In the genomic region with DNA sequence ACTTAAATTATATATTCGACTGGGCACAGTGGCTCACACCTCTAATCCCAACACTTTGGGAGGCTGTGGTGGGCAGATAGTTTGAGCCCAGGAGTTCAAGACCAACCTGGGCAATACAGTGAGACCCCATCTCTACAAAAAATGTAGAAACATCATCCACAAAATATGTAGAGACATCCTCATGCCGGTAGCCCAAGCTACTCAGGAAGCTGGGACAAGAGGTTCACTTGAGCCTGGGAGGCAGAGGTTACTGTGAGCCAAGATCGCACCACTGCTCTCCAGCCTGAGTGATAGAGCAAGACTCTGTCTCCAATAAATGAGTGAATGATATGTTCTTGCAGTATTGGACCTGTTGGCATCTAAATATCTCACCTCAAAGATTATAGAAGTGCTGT, we compare ENCODE assay signal across 15 cellular contexts. TPM values are rescaled to one million over a fixed set of nuclear protein-coding genes. Genes with fewer than 3 reads are reported as not detected.
A peak's percentile ranks its signal among the peaks of the same experiment; 100 is the strongest.
DNase-seq lines count a peak whose midpoint lies in the region; ATAC-seq and TF ChIP-seq lines count a peak whose summit lies in the region.
"Had no signal": no experiment of that assay in that cellular context is flagged by ENCODE, and none has a peak within 500 bp of the region (broad histone marks: within the 10 kb centered on the region; RNA-seq: fewer than 3 reads in every experiment).

No MANE protein-coding gene starts in this region.

- TF ChIP-seq CTCF in Caco-2 (IDR thresholded peaks at IDR 0.05; ENCODE audit: insufficient read depth in 1 of 2, low read depth in 1 of 2, low read length in 1 of 2, severe bottlenecking in 1 of 2, unreplicated experiment in 1 of 2) (no peak), body of pancreas (IDR thresholded peaks at IDR 0.05) (no peak), foreskin fibroblast (IDR thresholded peaks at IDR 0.05; ENCODE audit: low read depth, low read length) (no peak)

- peak overlapping the region; percentile 64 for H3K4me2 ChIP-seq in skeletal muscle satellite cell (ENCODE audit: low read length)

- peaks cover 10% of the 10 kb centered on the region; the same call in 1 of the 2 replicates for H3K9me3 ChIP-seq in Caco-2
- H3K9me3 ChIP-seq in body of pancreas, result no peaks in the 10 kb centered on the region
- H3K9me3 ChIP-seq in skeletal muscle satellite cell (replicated peaks; ENCODE audit: low read length), result no peaks in the 10 kb centered on the region
- H3K9me3 ChIP-seq: adrenal gland had no signal

- no peaks in the 10 kb centered on the region for H3K36me3 ChIP-seq in Caco-2 (ENCODE audit: control insufficient read depth, insufficient read depth, low read length)
- no peaks in the 10 kb centered on the region for H3K36me3 ChIP-seq in body of pancreas (replicated peaks in 1 of 2; ENCODE audit: insufficient read depth in 1 of 2, low read depth in 2 of 2)
- no peaks in the 10 kb centered on the region for H3K36me3 ChIP-seq in skeletal muscle satellite cell (ENCODE audit: insufficient read depth, low read length)
- H3K36me3 ChIP-seq: adrenal gland had no signal

- no peak for TF ChIP-seq POLR2A in body of pancreas (IDR thresholded peaks at IDR 0.05)

- peak overlapping the region; percentile 28 to 84 (median 73) for H3K27ac ChIP-seq in body of pancreas

- peaks cover 9% of the 10 kb centered on the region for H3K9me3 Mint-ChIP-seq in Caco-2 (ENCODE audit: unreplicated experiment)
- peaks cover 5 to 13% of the 10 kb centered on the region in 2 donors for H3K9me3 Mint-ChIP-seq in stimulated activated naive CD8-positive, alpha-beta T cell treated with anti-CD3 and anti-CD28 coated beads, Interleukin-15, amount 100 ng/mL, for 72 hours
- H3K9me3 Mint-ChIP-seq: dendritic cell treated with granulocyte-macrophage colony-stimulating factor and Interleukin-4, amounts not matched to agents 40 ng/mL and 50 ng/mL, for 4 days had no signal

- TSS peak; percentile 90 for BruUV-seq in Caco-2 (replicated peaks; lab: Mats Ljungman, UMichigan)

- H3K4me1 Mint-ChIP-seq in Caco-2 (ENCODE audit: low read depth, unreplicated experiment), result peaks cover 45% of the 10 kb centered on the region
- H3K4me1 Mint-ChIP-seq in stimulated activated naive CD8-positive, alpha-beta T cell treated with anti-CD3 and anti-CD28 coated beads, Interleukin-15, amount 100 ng/mL, for 72 hours, result peaks cover 5% of the 10 kb centered on the region

- intact Hi-C loops in Caco-2 (cut with micrococcal nuclease; ENCODE audit: unreplicated experiment), result no loop called here
- intact Hi-C loops in body of pancreas (cut with DNase I), result no loop called here

- H3K36me3 Mint-ChIP-seq in Caco-2 (ENCODE audit: insufficient read depth, unreplicated experiment), result peaks cover 34% of the 10 kb centered on the region

- H3K27me3 ChIP-seq in Caco-2 (replicated peaks; ENCODE audit: control insufficient read depth, insufficient read depth, low read length) (no peaks in the 10 kb centered on the region), body of pancreas (no peaks in the 10 kb centered on the region), skeletal muscle satellite cell (ENCODE audit: control insufficient read depth, insufficient read depth, low read length) (no peaks in the 10 kb centered on the region)
- H3K27me3 ChIP-seq: adrenal gland had no signal

- H3K9ac ChIP-seq in skeletal muscle satellite cell (ENCODE audit: low read depth, low read length), result peak overlapping the region; percentile 67

- H3K4me1 ChIP-seq in Caco-2, result peaks cover 82% of the 10 kb centered on the region
- H3K4me1 ChIP-seq in body of pancreas, result peaks cover 59% of the 10 kb centered on the region
- H3K4me1 ChIP-seq in skeletal muscle satellite cell (ENCODE audit: control insufficient read depth, insufficient read depth, low read length), result peaks cover 55% of the 10 kb centered on the region

- CTCF ChIA-PET in Caco-2 (lab: Charles Lee), result interaction anchor here (1.3 kb wide), 1 partner anchor 42 kb away, joined by 3 read pairs; no protein-coding TSS in a partner anchor

- 47 to 67% methylated on average over 3 of the region's 3 CpGs for WGBS in body of pancreas, 2 donors

- ATAC-seq in body of pancreas (peak; percentile 31), left lobe of liver (peak; percentile 42), GM18907 (IDR thresholded peaks at IDR 0.05; ENCODE audit: unreplicated experiment) (no peak)
- no peak for ATAC-seq in stimulated activated naive CD8-positive, alpha-beta T cell treated with anti-CD3 and anti-CD28 coated beads, Interleukin-15, amount 100 ng/mL, for 72 hours

- POLR2A ChIA-PET in Caco-2 (lab: Charles Lee), result interaction anchor here (1.0 kb wide), 2 partner anchors 21 to 23 kb away, joined by 3 to 5 read pairs; no protein-coding TSS in a partner anchor

- H3K4me3 Mint-ChIP-seq in Caco-2 (ENCODE audit: unreplicated experiment), result peak overlapping the region; percentile 61
- no peak overlapping the region for H3K4me3 Mint-ChIP-seq in stimulated activated naive CD8-positive, alpha-beta T cell treated with anti-CD3 and anti-CD28 coated beads, Interleukin-15, amount 100 ng/mL, for 72 hours
- H3K4me3 Mint-ChIP-seq: dendritic cell treated with granulocyte-macrophage colony-stimulating factor and Interleukin-4, amounts not matched to agents 40 ng/mL and 50 ng/mL, for 4 days had no signal

- no peaks in the 10 kb centered on the region for H3K27me3 Mint-ChIP-seq in Caco-2 (ENCODE audit: insufficient read depth, unreplicated experiment)
- H3K27me3 Mint-ChIP-seq in stimulated activated naive CD8-positive, alpha-beta T cell treated with anti-CD3 and anti-CD28 coated beads, Interleukin-15, amount 100 ng/mL, for 72 hours, result no peaks in the 10 kb centered on the region
- H3K27me3 Mint-ChIP-seq: dendritic cell treated with granulocyte-macrophage colony-stimulating factor and Interleukin-4, amounts not matched to agents 40 ng/mL and 50 ng/mL, for 4 days had no signal

- H3K27ac Mint-ChIP-seq in Caco-2 (ENCODE audit: unreplicated experiment), result peak overlapping the region; percentile 92
- H3K27ac Mint-ChIP-seq in stimulated activated naive CD8-positive, alpha-beta T cell treated with anti-CD3 and anti-CD28 coated beads, Interleukin-15, amount 100 ng/mL, for 72 hours, result no peak overlapping the region
- H3K27ac Mint-ChIP-seq: dendritic cell treated with granulocyte-macrophage colony-stimulating factor and Interleukin-4, amounts not matched to agents 40 ng/mL and 50 ng/mL, for 4 days had no signal

- H3K4me3 ChIP-seq in Caco-2 (ENCODE audit: low read depth, low read length) (no peak overlapping the region), body of pancreas (no peak overlapping the region), skeletal muscle satellite cell (ENCODE audit: low read length) (peak overlapping the region; percentile 13), foreskin fibroblast (ENCODE audit: low read depth in 1 of 2, low read length in 2 of 2) (no peak overlapping the region)
- H3K4me3 ChIP-seq: adrenal gland had no signal

- DNase-seq in Caco-2 (no peak), body of pancreas (no peak), left lobe of liver (ENCODE audit: low spot score) (no peak), cerebellar cortex (ENCODE audit: low spot score) (no peak), foreskin fibroblast (no peak)
- no peak for DNase-seq in stimulated activated naive CD8-positive, alpha-beta T cell treated with anti-CD3 and anti-CD28 coated beads, Interleukin-15, amount 100 ng/mL, for 72 hours
- DNase-seq: activated CD4-positive, alpha-beta T cell treated with anti-CD3 and anti-CD28 coated beads, Interleukin-2, amount 50 U/mL, for 1 hour; activated T-cell treated with anti-CD3 and anti-CD28 coated beads, Interleukin-2, amount 50 U/mL, for 48 hours; NCI-H2081; NCI-H69; SIG-M5 had no signal

RNA-seq across cellular contexts. Expression of a gene that starts 22.6 kb away (rescaled TPM):
- total RNA-seq in Caco-2 (2022) (252 and 263 TPM in 2 replicates), body of pancreas (100 to 1,000 TPM; 100 to 265 TPM), left lobe of liver (47.2 TPM)
- 9.9 and 11.4 TPM in 2 replicates for total RNA-seq in skeletal muscle satellite cell (2012; rRNA removed)

Comparison
In these comparisons a context has a peak if more than half of its experiments do, and no peak if none do; other contexts are left out.
1. ATAC-seq: peak in body of pancreas (single experiment) and left lobe of liver (single experiment); none in stimulated activated naive CD8-positive, alpha-beta T cell treated with anti-CD3 and anti-CD28 coated beads, Interleukin-15, amount 100 ng/mL, for 72 hours (single experiment) and GM18907 (single experiment).